In the genomic region with DNA sequence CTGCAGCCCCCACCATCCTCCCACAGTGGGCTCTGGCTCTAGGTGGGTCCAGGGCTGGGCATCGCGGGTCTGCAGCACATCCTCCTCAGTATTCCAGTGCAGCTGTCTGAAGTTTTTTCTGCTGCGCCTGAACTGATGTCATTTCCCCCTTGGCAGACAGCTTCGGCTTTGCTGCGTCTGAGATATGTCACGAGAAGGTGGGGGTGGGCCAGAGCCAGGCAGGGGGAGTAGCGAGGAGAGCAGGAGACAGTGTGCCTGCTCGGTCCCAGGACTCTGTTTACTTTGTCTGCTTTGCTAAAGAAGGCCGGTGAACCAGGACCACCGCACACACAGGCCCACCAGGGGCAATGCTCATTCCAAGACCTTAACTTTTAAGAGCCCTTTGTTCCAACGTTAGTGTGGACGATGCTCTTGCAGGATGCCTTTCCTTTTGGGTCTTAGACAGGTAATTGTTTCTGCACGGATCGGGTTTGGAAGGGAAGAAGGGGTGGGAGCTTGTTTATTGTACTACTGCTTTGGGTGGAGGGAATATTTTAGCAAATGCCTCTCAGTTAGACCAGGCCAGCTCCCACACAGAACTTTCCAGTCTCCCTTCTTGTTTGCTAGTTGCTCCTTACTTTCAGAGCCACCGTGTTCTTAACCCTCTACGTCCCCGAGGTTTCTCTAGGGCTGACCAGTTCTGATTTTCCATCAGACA, we compare ENCODE assay signal across 8 cellular contexts. TPM values are rescaled to one million over a fixed set of nuclear protein-coding genes. Genes with fewer than 3 reads are reported as not detected.
DNase-seq lines count a peak whose midpoint lies in the region; ATAC-seq and TF ChIP-seq lines count a peak whose summit lies in the region.

No MANE protein-coding gene starts in this region.

- intact Hi-C loops in activated CD4-positive, alpha-beta T cell treated with anti-CD3 and anti-CD28 coated beads, Interleukin-2, amount 10 ng/mL, durations not matched to agents 24 days and 14 days (cut with micrococcal nuclease) = loop anchor here (2.0 kb wide), 1 partner anchor 13 kb away; no protein-coding TSS in a partner anchor
- intact Hi-C loops in prostate gland (cut with DNase I) = no loop called here

- H3K9me2 ChIP-seq in hepatocyte (replicated peaks; ENCODE audit: insufficient read depth) = no peaks in the 10 kb centered on the region

- H3K79me2 ChIP-seq in hepatocyte = peaks cover 71% of the 10 kb centered on the region

- H4K20me1 ChIP-seq in hepatocyte (ENCODE audit: insufficient read depth, poor library complexity, severe bottlenecking) = no peaks in the 10 kb centered on the region

- H3K27ac ChIP-seq in hepatocyte = peak overlapping the region; percentile 97
- peak overlapping the region; percentile 93 to 95 for H3K27ac ChIP-seq in prostate gland

- H3K36me3 Mint-ChIP-seq in activated CD4-positive, alpha-beta T cell treated with anti-CD3 and anti-CD28 coated beads, Interleukin-2, amount 10 ng/mL, durations not matched to agents 24 days and 14 days (ENCODE audit: low read depth) = peaks cover 17% of the 10 kb centered on the region

- peak; percentile 36 for TF ChIP-seq POLR2A in prostate gland (IDR thresholded peaks at IDR 0.05)

- H3K36me3 ChIP-seq in hepatocyte (replicated peaks; ENCODE audit: insufficient read depth, low read depth) (no peaks in the 10 kb centered on the region), prostate gland (no peaks in the 10 kb centered on the region)

- H3K4me1 ChIP-seq in hepatocyte (ENCODE audit: insufficient read depth) (peaks cover 62% of the 10 kb centered on the region), prostate gland (replicated peaks) (peaks cover 41% of the 10 kb centered on the region)

- ATAC-seq in HG03439 (IDR thresholded peaks at IDR 0.05; ENCODE audit: unreplicated experiment) (no peak), GM19455 (IDR thresholded peaks at IDR 0.05; ENCODE audit: unreplicated experiment) (no peak)

- no peaks in the 10 kb centered on the region for H3K27me3 Mint-ChIP-seq in activated CD4-positive, alpha-beta T cell treated with anti-CD3 and anti-CD28 coated beads, Interleukin-2, amount 10 ng/mL, durations not matched to agents 24 days and 14 days

- TF ChIP-seq CTCF in hepatocyte (IDR thresholded peaks at IDR 0.05; ENCODE audit: poor library complexity) (no peak), prostate gland (IDR thresholded peaks at IDR 0.05) (no peak), GM13976 (IDR thresholded peaks at IDR 0.05; ENCODE audit: borderline replicate concordance, control extremely low read depth, extremely low read depth, insufficient read depth, missing control alignments) (no peak)

- peak overlapping the region; percentile 19 for H3K4me3 ChIP-seq in hepatocyte
- H3K4me3 ChIP-seq in prostate gland = peak overlapping the region; percentile 19 to 30

- 7% methylated on average over 17 of the region's 17 CpGs for WGBS in hepatocyte (ENCODE audit: low lambda C conversion rate, missing lambda C conversion rate)
- WGBS in prostate gland = 3% methylated on average over 17 of the region's 17 CpGs

- DNase-seq in activated CD4-positive, alpha-beta T cell treated with anti-CD3 and anti-CD28 coated beads, Interleukin-2, amount 10 ng/mL, durations not matched to agents 24 days and 14 days = peak; percentile 66
- DNase-seq in activated CD4-positive, alpha-beta T cell treated with anti-CD3 and anti-CD28 coated beads for 1 hour = no peak
- DNase-seq in anterior cingulate cortex (lab: John Stamatoyannopoulos, UW) (peak in 54 of 58 donors; percentile 19 to 81 (median 61)), hepatocyte (ENCODE audit: low spot score) (peak; percentile 86), prostate gland (ENCODE audit: low spot score) (peak; percentile 76), GM13976 (ENCODE audit: low spot score) (no peak)

- H3K27me3 ChIP-seq in hepatocyte (no peaks in the 10 kb centered on the region), prostate gland (replicated peaks; ENCODE audit: insufficient read depth) (no peaks in the 10 kb centered on the region)

- peak overlapping the region; percentile 52 for H3K27ac Mint-ChIP-seq in activated CD4-positive, alpha-beta T cell treated with anti-CD3 and anti-CD28 coated beads, Interleukin-2, amount 10 ng/mL, durations not matched to agents 24 days and 14 days

- H3K9me3 Mint-ChIP-seq in activated CD4-positive, alpha-beta T cell treated with anti-CD3 and anti-CD28 coated beads, Interleukin-2, amount 10 ng/mL, durations not matched to agents 24 days and 14 days = no peaks in the 10 kb centered on the region

- peaks cover 40% of the 10 kb centered on the region for H3K4me1 Mint-ChIP-seq in activated CD4-positive, alpha-beta T cell treated with anti-CD3 and anti-CD28 coated beads, Interleukin-2, amount 10 ng/mL, durations not matched to agents 24 days and 14 days

- H3K9me3 ChIP-seq in hepatocyte (ENCODE audit: low read depth) = no peaks in the 10 kb centered on the region
- no peaks in the 10 kb centered on the region for H3K9me3 ChIP-seq in prostate gland

- in situ Hi-C loops in GM13976 (cut with MboI; ENCODE audit: low sequenced_read_pairs, unreplicated experiment) = no loop called here

- H3K4me2 ChIP-seq in hepatocyte = peak overlapping the region; percentile 76

- H3K4me3 Mint-ChIP-seq in activated CD4-positive, alpha-beta T cell treated with anti-CD3 and anti-CD28 coated beads, Interleukin-2, amount 10 ng/mL, durations not matched to agents 24 days and 14 days = peak overlapping the region; percentile 44

- no peak overlapping the region for H2AFZ ChIP-seq in hepatocyte

RNA-seq across cellular contexts. Expression of a gene that starts 32.4 kb away (rescaled TPM):
- total RNA-seq in activated CD4-positive, alpha-beta T cell treated with anti-CD3 and anti-CD28 coated beads, Interleukin-2, amount 10 ng/mL, durations not matched to agents 24 days and 14 days = 15.6 and 15.8 TPM in 2 replicates
- 57.1 and 57.8 TPM in 2 replicates for total RNA-seq in hepatocyte
- polyA plus RNA-seq in hepatocyte = 21.6 and 24.5 TPM in 2 replicates
- 100 to 1,000 TPM; 136 to 168 TPM for total RNA-seq in prostate gland

Comparison
In these comparisons a context has a peak if more than half of its experiments do, and no peak if none do; other contexts are left out.
1. DNase-seq: peak in activated CD4-positive, alpha-beta T cell treated with anti-CD3 and anti-CD28 coated beads, Interleukin-2, amount 10 ng/mL, durations not matched to agents 24 days and 14 days (single experiment), anterior cingulate cortex (54 of 58), hepatocyte (single experiment) and prostate gland (single experiment); none in activated CD4-positive, alpha-beta T cell treated with anti-CD3 and anti-CD28 coated beads for 1 hour (single experiment) and GM13976 (single experiment).